In genomic region chr14:105399441-105399775, GRCh38 we compare ENCODE assay signal across 8 cellular contexts. TPM values are rescaled to one million over a fixed set of nuclear protein-coding genes. Genes with fewer than 3 reads are reported as not detected.
A peak's percentile ranks its signal among the peaks of the same experiment; 100 is the strongest.
DNase-seq lines count a peak whose midpoint lies in the region; ATAC-seq and TF ChIP-seq lines count a peak whose summit lies in the region.

No MANE protein-coding gene starts in this region.

- H3K36me3 ChIP-seq in BJ (ENCODE audit: control insufficient read depth, insufficient read depth, low read length) (peaks cover 3% of the 10 kb centered on the region), MM.1S (replicated peaks; ENCODE audit: insufficient read depth, low read length) (no peaks in the 10 kb centered on the region)
- H3K36me3 ChIP-seq in effector memory CD4-positive, alpha-beta T cell (ENCODE audit: control insufficient read depth, insufficient read depth, low read length), result peaks cover 7% of the 10 kb centered on the region

- no peaks in the 10 kb centered on the region for H3K4me1 ChIP-seq in MM.1S (ENCODE audit: low read length)
- peaks cover 14% of the 10 kb centered on the region for H3K4me1 ChIP-seq in effector memory CD4-positive, alpha-beta T cell (ENCODE audit: control insufficient read depth, insufficient read depth, low read length, poor library complexity, severe bottlenecking)

- H3K27ac Mint-ChIP-seq in natural killer cell treated with Interleukin-12 subunit alpha and Interleukin-12 subunit beta and Interleukin-15 and Interleukin-18, amount 100 ng/mL, for 72 hours, result peak overlapping the region; percentile 66 to 68

- H4K20me1 ChIP-seq in MM.1S (ENCODE audit: insufficient read depth, low read length), result no peaks in the 10 kb centered on the region

- H2AFZ ChIP-seq in MM.1S (ENCODE audit: low read length), result no peak overlapping the region

- H3K4me1 Mint-ChIP-seq in natural killer cell treated with Interleukin-12 subunit alpha and Interleukin-12 subunit beta and Interleukin-15 and Interleukin-18, amount 100 ng/mL, for 72 hours (ENCODE audit: low read depth in 2 of 2), result peaks cover 0 to 25% of the 10 kb centered on the region in 2 donors

- H3K4me2 ChIP-seq in MM.1S (ENCODE audit: low read depth, low read length), result peak overlapping the region; percentile 70; the same call in 1 of the 2 replicates

- ATAC-seq in natural killer cell treated with Interleukin-12 subunit alpha and Interleukin-12 subunit beta and Interleukin-15 and Interleukin-18, amount 100 ng/mL, for 72 hours, result no peak
- no peak for ATAC-seq in GM21526 (IDR thresholded peaks at IDR 0.05; ENCODE audit: low FRiP score, unreplicated experiment)
- ATAC-seq in GM19395 (IDR thresholded peaks at IDR 0.05; ENCODE audit: unreplicated experiment), result no peak
- no peak for ATAC-seq in HG02759 (IDR thresholded peaks at IDR 0.05; ENCODE audit: unreplicated experiment)

- TF ChIP-seq CTCF in BJ (IDR thresholded peaks at IDR 0.05; ENCODE audit: insufficient read depth, low read depth, low read length), result no peak
- no peak for TF ChIP-seq CTCF in MM.1S (IDR thresholded peaks at IDR 0.05; ENCODE audit: low read length)

- no peak overlapping the region for H3K9ac ChIP-seq in MM.1S (ENCODE audit: low read length)

- H3K36me3 Mint-ChIP-seq in natural killer cell treated with Interleukin-12 subunit alpha and Interleukin-12 subunit beta and Interleukin-15 and Interleukin-18, amount 100 ng/mL, for 72 hours, result peaks cover 12% of the 10 kb centered on the region

- H3K79me2 ChIP-seq in MM.1S (ENCODE audit: low read length), result peaks cover 6% of the 10 kb centered on the region; the same call in 1 of the 2 replicates

- no peaks in the 10 kb centered on the region for H3F3A ChIP-seq in MM.1S (ENCODE audit: insufficient read depth, low read length)

- POLR2A ChIA-PET in BJ (lab: Charles Lee), result no interaction called here

- CTCF ChIA-PET in BJ (lab: Yijun Ruan, JAX), result interaction anchor here (1.5 kb wide), 1 partner anchor 90 kb away, joined by 3 read pairs; no protein-coding TSS in a partner anchor

- H3K9me3 ChIP-seq in MM.1S (replicated peaks; ENCODE audit: insufficient read depth, low read length), result no peaks in the 10 kb centered on the region
- H3K9me3 ChIP-seq in effector memory CD4-positive, alpha-beta T cell (ENCODE audit: control insufficient read depth, low read length), result no peaks in the 10 kb centered on the region

- H3K9me2 ChIP-seq in MM.1S (replicated peaks; ENCODE audit: insufficient read depth, low read length), result no peaks in the 10 kb centered on the region

- H3K27ac ChIP-seq in MM.1S (ENCODE audit: low read length), result no peak overlapping the region
- no peak overlapping the region for H3K27ac ChIP-seq in effector memory CD4-positive, alpha-beta T cell (ENCODE audit: insufficient read depth, low read length, poor library complexity, severe bottlenecking)

- H3K27me3 ChIP-seq in BJ (ENCODE audit: control insufficient read depth, insufficient read depth, low read length), result no peaks in the 10 kb centered on the region
- no peaks in the 10 kb centered on the region for H3K27me3 ChIP-seq in MM.1S (replicated peaks; ENCODE audit: insufficient read depth, low read length)
- H3K27me3 ChIP-seq in effector memory CD4-positive, alpha-beta T cell (replicated peaks; ENCODE audit: control insufficient read depth, insufficient read depth, low read length, poor library complexity, severe bottlenecking), result no peaks in the 10 kb centered on the region

- H3K4me3 Mint-ChIP-seq in natural killer cell treated with Interleukin-12 subunit alpha and Interleukin-12 subunit beta and Interleukin-15 and Interleukin-18, amount 100 ng/mL, for 72 hours, result peak overlapping the region; percentile 90

- DNase-seq in BJ (ENCODE audit: low read depth) (no peak), MM.1S (no peak), SKM-1 treated with dmso at 0.1 percent for 144 hours (lab: John Stamatoyannopoulos, UW; ENCODE audit: unreplicated experiment) (no peak)
- DNase-seq in effector memory CD4-positive, alpha-beta T cell, result no peak
- DNase-seq in natural killer cell treated with Interleukin-12 subunit alpha and Interleukin-12 subunit beta and Interleukin-15 and Interleukin-18, amount 100 ng/mL, for 72 hours (ENCODE audit: low spot score), result no peak

- no peaks in the 10 kb centered on the region for H3K27me3 Mint-ChIP-seq in natural killer cell treated with Interleukin-12 subunit alpha and Interleukin-12 subunit beta and Interleukin-15 and Interleukin-18, amount 100 ng/mL, for 72 hours

- H3K9me3 Mint-ChIP-seq in natural killer cell treated with Interleukin-12 subunit alpha and Interleukin-12 subunit beta and Interleukin-15 and Interleukin-18, amount 100 ng/mL, for 72 hours, result no peaks in the 10 kb centered on the region

- peak overlapping the region; percentile 78 for H3K4me3 ChIP-seq in BJ (ENCODE audit: low read depth, low read length)
- peak overlapping the region; percentile 67; the same call in 1 of the 2 replicates for H3K4me3 ChIP-seq in MM.1S (ENCODE audit: low read length)
- peak overlapping the region; percentile 92 for H3K4me3 ChIP-seq in effector memory CD4-positive, alpha-beta T cell (ENCODE audit: insufficient read depth, low read depth, low read length, poor library complexity, severe bottlenecking)

RNA-seq across cellular contexts. Expression of gene TEX22, which starts 1.1 kb away (rescaled TPM):
- 0.17 and 0.22 TPM in 2 replicates for polyA plus RNA-seq in BJ (2011; rRNA removed)
- polyA minus RNA-seq in BJ (2011; rRNA and poly(A)+ RNA removed), result 0.31 and 0.52 TPM in 2 replicates
- 1 to 10 TPM; 2.7 to 3.7 TPM for total RNA-seq in natural killer cell treated with Interleukin-12 subunit alpha and Interleukin-12 subunit beta and Interleukin-15 and Interleukin-18, amount 100 ng/mL, for 72 hours

RNA-seq across cellular contexts. Expression of gene MTA1, which starts 20.2 kb away (rescaled TPM):
- 40.3 and 48.8 TPM in 2 replicates for polyA plus RNA-seq in BJ (2011; rRNA removed)
- 47.8 and 51.7 TPM in 2 replicates for polyA minus RNA-seq in BJ (2011; rRNA and poly(A)+ RNA removed)
- total RNA-seq in natural killer cell treated with Interleukin-12 subunit alpha and Interleukin-12 subunit beta and Interleukin-15 and Interleukin-18, amount 100 ng/mL, for 72 hours, result 100 to 1,000 TPM in 1 of 2 donors, 10 to 100 TPM in 1; 93.4 to 252 TPM
